Comparison of ENCODE assay signal across 8 cellular contexts in genomic region chr2:68157002-68157401, GRCh38. TPM values are rescaled to one million over a fixed set of nuclear protein-coding genes. Genes with fewer than 3 reads are reported as not detected.
DNase-seq lines count a peak whose midpoint lies in the region; ATAC-seq and TF ChIP-seq lines count a peak whose summit lies in the region.

No MANE protein-coding gene starts in this region.

- peak overlapping the region; percentile 100 for H3K27ac Mint-ChIP-seq in WTC11

- peak overlapping the region; percentile 76 for H3K9ac ChIP-seq in rectal smooth muscle tissue (ENCODE audit: low read length)

- H3K27ac ChIP-seq in cardiac muscle cell: peak overlapping the region; percentile 98
- peak overlapping the region; percentile 97 for H3K27ac ChIP-seq in rectal smooth muscle tissue (ENCODE audit: low read depth, low read length)

- H3K27me3 Mint-ChIP-seq in WTC11 (ENCODE audit: low read depth): no peaks in the 10 kb centered on the region

- peak; percentile 3 for TF ChIP-seq CTCF in AG09309 (IDR thresholded peaks at IDR 0.05; ENCODE audit: control insufficient read depth, insufficient read depth, low read depth, low read length, missing control alignments)
- TF ChIP-seq CTCF in WTC11 (IDR thresholded peaks at IDR 0.05): no peak
- TF ChIP-seq CTCF in cardiac muscle cell (IDR thresholded peaks at IDR 0.05; ENCODE audit: low read depth, low read length): no peak

- H3K9me3 Mint-ChIP-seq in WTC11: no peaks in the 10 kb centered on the region

- H3K27me3 ChIP-seq in cardiac muscle cell: no peaks in the 10 kb centered on the region
- no peaks in the 10 kb centered on the region for H3K27me3 ChIP-seq in rectal smooth muscle tissue (ENCODE audit: control insufficient read depth, insufficient read depth, low read length)

- peaks cover 17% of the 10 kb centered on the region for H3K4me1 Mint-ChIP-seq in WTC11

- ATAC-seq in GM18867 (IDR thresholded peaks at IDR 0.05; ENCODE audit: unreplicated experiment) (peak; percentile 36), HG03064 (IDR thresholded peaks at IDR 0.05; ENCODE audit: low read depth, unreplicated experiment) (peak; percentile 33), WTC11 (peak; percentile 49)

- no peaks in the 10 kb centered on the region for H3K9me3 ChIP-seq in cardiac muscle cell (ENCODE audit: low read depth)

- H3K4me1 ChIP-seq in cardiac muscle cell (ENCODE audit: low read depth): peaks cover 17% of the 10 kb centered on the region
- peaks cover 19% of the 10 kb centered on the region for H3K4me1 ChIP-seq in rectal smooth muscle tissue (ENCODE audit: control insufficient read depth, insufficient read depth, low read length)

- H3K4me3 Mint-ChIP-seq in WTC11: peak overlapping the region; percentile 96

- peaks cover 15% of the 10 kb centered on the region for H3K36me3 ChIP-seq in cardiac muscle cell
- peaks cover 3% of the 10 kb centered on the region for H3K36me3 ChIP-seq in rectal smooth muscle tissue (ENCODE audit: control insufficient read depth, insufficient read depth, low read length)

- peaks cover 23% of the 10 kb centered on the region for H3K36me3 Mint-ChIP-seq in WTC11

- peak overlapping the region; percentile 99 for H3K4me3 ChIP-seq in AG09309 (ENCODE audit: control insufficient read depth, low read depth, low read length)
- H3K4me3 ChIP-seq in cardiac muscle cell: peak overlapping the region; percentile 57
- H3K4me3 ChIP-seq in rectal smooth muscle tissue (ENCODE audit: low read length): peak overlapping the region; percentile 85

- POLR2A ChIA-PET in WTC11 (lab: Charles Lee): interaction anchor here (0.5 to 1.3 kb wide), 2 partner anchors 94 to 95 kb away, joined by 3 to 5 read pairs; partner anchors contain the start of genes C1D and PPP3R1

- CTCF ChIA-PET in WTC11 (lab: Charles Lee): interaction anchor here (0.9 to 2.1 kb wide), 5 partner anchors 29 to 135 kb away, joined by 3 to 15 read pairs (median 3); no protein-coding TSS in a partner anchor

- DNase-seq in AG09309 (ENCODE audit: low read depth): no peak
- peak; percentile 57 for DNase-seq in WTC11 (ENCODE audit: low spot score)
- peak in 1 of 2 donors; percentile 64 for DNase-seq in cardiac muscle cell (ENCODE audit: low read depth in 1 of 2, low spot score in 1 of 2)
- no peak for DNase-seq in NCI-H2171 (lab: John Stamatoyannopoulos, UW)
- no peak for DNase-seq in inferior parietal cortex (ENCODE audit: extremely low spot score)

TF ChIP-seq in WTC11, 78 proteins besides CTCF, POLR2A, EP300 and RAD21:
- TF ChIP-seq EMX1 (CRISPR knock-in tag; IDR thresholded peaks at IDR 0.05) (no peak), ETV6 (CRISPR knock-in tag; IDR thresholded peaks at IDR 0.05) (no peak), TP53 (CRISPR knock-in tag; IDR thresholded peaks at IDR 0.05) (no peak), ZNF396 (CRISPR knock-in tag; IDR thresholded peaks at IDR 0.05; ENCODE audit: borderline replicate concordance) (no peak), FOXJ3 (CRISPR knock-in tag; IDR thresholded peaks at IDR 0.05; ENCODE audit: borderline replicate concordance) (no peak), ZNF232 (CRISPR knock-in tag; IDR thresholded peaks at IDR 0.05) (0 out of 2 replicates have a peak, but pooled peaks have one; percentile 57), HMGXB4 (CRISPR knock-in tag; IDR thresholded peaks at IDR 0.05) (0 out of 2 replicates have a peak, but pooled peaks have one; percentile 5), NFE2L1 (CRISPR knock-in tag; IDR thresholded peaks at IDR 0.05) (no peak), MYBL2 (CRISPR knock-in tag; IDR thresholded peaks at IDR 0.05) (no peak; the same call in 1 of the 2 replicates), JUN (CRISPR knock-in tag; IDR thresholded peaks at IDR 0.05) (no peak), RELA (CRISPR knock-in tag; IDR thresholded peaks at IDR 0.05; ENCODE audit: borderline replicate concordance) (no peak), NFYB (CRISPR knock-in tag; conservative IDR thresholded peaks at IDR 0.05; ENCODE audit: low read depth) (no peak), SMAD3 (CRISPR knock-in tag; IDR thresholded peaks at IDR 0.05; ENCODE audit: borderline replicate concordance) (no peak), ZNF121 (CRISPR knock-in tag; IDR thresholded peaks at IDR 0.05) (no peak), ZSCAN18 (CRISPR knock-in tag; IDR thresholded peaks at IDR 0.05) (no peak), ERG (CRISPR knock-in tag; IDR thresholded peaks at IDR 0.05) (no peak), ATF1 (CRISPR knock-in tag; IDR thresholded peaks at IDR 0.05) (no peak), ELF4 (CRISPR knock-in tag; IDR thresholded peaks at IDR 0.05; ENCODE audit: low read depth) (no peak)

RNA-seq across cellular contexts. Expression of gene PNO1, which starts 0.7 kb away (rescaled TPM):
- total RNA-seq in WTC11 (2021) (23.2 to 25.5 TPM (median 24.0 TPM) in 3 replicates), cardiac muscle cell (10.7 and 19.3 TPM in 2 replicates)
- polyA plus RNA-seq in cardiac muscle cell: 18.5 and 22.6 TPM in 2 replicates
